8 cellular contexts compared by ENCODE assay signal in genomic region chr3:121545049-121545563, GRCh38. TPM values are rescaled to one million over a fixed set of nuclear protein-coding genes. Genes with fewer than 3 reads are reported as not detected.
A peak's percentile ranks its signal among the peaks of the same experiment; 100 is the strongest.
DNase-seq lines count a peak whose midpoint lies in the region; ATAC-seq and TF ChIP-seq lines count a peak whose summit lies in the region.

No MANE protein-coding gene starts in this region.

- no peaks in the 10 kb centered on the region for H3K4me1 ChIP-seq in cardiac muscle cell (ENCODE audit: low read depth)
- H3K4me1 ChIP-seq in mucosa of stomach (ENCODE audit: control insufficient read depth, insufficient read depth, low read length) = peaks cover 10% of the 10 kb centered on the region

- ATAC-seq in left ventricle myocardium superior (no peak), HG02623 (IDR thresholded peaks at IDR 0.05; ENCODE audit: unreplicated experiment) (no peak)
- ATAC-seq in central memory CD8-positive, alpha-beta T cell (replicated peaks; ENCODE audit: extremely low read depth, poor library complexity, severe bottlenecking) = no peak

- H3K4me3 Mint-ChIP-seq in central memory CD8-positive, alpha-beta T cell = peak overlapping the region; percentile 86

- peak overlapping the region; percentile 45 for H3K9ac ChIP-seq in mucosa of stomach (ENCODE audit: low read length)

- peak overlapping the region; percentile 53 for H3K4me3 ChIP-seq in cardiac muscle cell
- peak overlapping the region; percentile 75 for H3K4me3 ChIP-seq in MG63
- H3K4me3 ChIP-seq in mucosa of stomach (ENCODE audit: low read length) = peak overlapping the region; percentile 47

- H3K9me3 Mint-ChIP-seq in central memory CD8-positive, alpha-beta T cell = no peaks in the 10 kb centered on the region

- H3K27me3 ChIP-seq in cardiac muscle cell = no peaks in the 10 kb centered on the region
- H3K27me3 ChIP-seq in MG63 = no peaks in the 10 kb centered on the region
- no peaks in the 10 kb centered on the region for H3K27me3 ChIP-seq in mucosa of stomach (ENCODE audit: control insufficient read depth, insufficient read depth, low read length)

- intact Hi-C loops in left ventricle myocardium superior (cut with micrococcal nuclease) = loop anchor here (5.0 kb wide), 1 partner anchor 102 kb away; no protein-coding TSS in a partner anchor

- DNase-seq in cardiac muscle cell (ENCODE audit: low read depth in 1 of 2, low spot score in 1 of 2) (peak; percentile 1 to 12), left ventricle myocardium superior (no peak), MG63 (peak; percentile 12), KG1 (lab: John Stamatoyannopoulos, UW) (no peak), NCI-H2081 treated with DMSO at 0.1 percent for 48 hours (lab: John Stamatoyannopoulos, UW) (no peak)
- no peak for DNase-seq in central memory CD8-positive, alpha-beta T cell (ENCODE audit: low spot score in 2 of 2)

- H3K36me3 ChIP-seq in cardiac muscle cell (no peaks in the 10 kb centered on the region), MG63 (peaks cover 36% of the 10 kb centered on the region), mucosa of stomach (ENCODE audit: control insufficient read depth, insufficient read depth, low read length) (no peaks in the 10 kb centered on the region)

- H3K9me3 ChIP-seq in cardiac muscle cell (ENCODE audit: low read depth) = no peaks in the 10 kb centered on the region
- H3K9me3 ChIP-seq in MG63 = no peaks in the 10 kb centered on the region
- no peaks in the 10 kb centered on the region for H3K9me3 ChIP-seq in mucosa of stomach (ENCODE audit: control insufficient read depth, low read length)

- TF ChIP-seq CTCF in cardiac muscle cell (IDR thresholded peaks at IDR 0.05; ENCODE audit: low read depth, low read length) = no peak

- H3K36me3 Mint-ChIP-seq in central memory CD8-positive, alpha-beta T cell (ENCODE audit: insufficient read depth) = peaks cover 10% of the 10 kb centered on the region

- H3K27ac ChIP-seq in cardiac muscle cell = no peak overlapping the region

- H3K4me1 Mint-ChIP-seq in central memory CD8-positive, alpha-beta T cell = peaks cover 19% of the 10 kb centered on the region

- no peak overlapping the region for H3K27ac Mint-ChIP-seq in central memory CD8-positive, alpha-beta T cell (ENCODE audit: low read depth)

- H3K27me3 Mint-ChIP-seq in central memory CD8-positive, alpha-beta T cell = no peaks in the 10 kb centered on the region

RNA-seq across cellular contexts. Expression of gene POLQ, which starts 0.7 kb away (rescaled TPM):
- total RNA-seq in cardiac muscle cell (3.0 and 7.1 TPM in 2 replicates), left ventricle myocardium superior (0.79 TPM)
- polyA plus RNA-seq in cardiac muscle cell = 2.2 and 2.8 TPM in 2 replicates
- 4.2 and 7.4 TPM in 2 replicates for total RNA-seq in MG63 (2014; rRNA removed; shearing (Covaris generic); ENCODE audit: low replicate concordance)

RNA-seq across cellular contexts. Expression of gene ARGFX, which starts 22.6 kb away (rescaled TPM):
- not detected in 2 replicates for total RNA-seq in cardiac muscle cell
- not detected in 2 replicates for polyA plus RNA-seq in cardiac muscle cell
- not detected for total RNA-seq in left ventricle myocardium superior
- total RNA-seq in MG63 (2014; rRNA removed; shearing (Covaris generic); ENCODE audit: low replicate concordance) = not detected in 2 replicates

RNA-seq across cellular contexts. Expression of gene FBXO40, which starts 48.1 kb away (rescaled TPM):
- total RNA-seq in cardiac muscle cell = 7.3 and 18.0 TPM in 2 replicates
- 6.5 and 10.3 TPM in 2 replicates for polyA plus RNA-seq in cardiac muscle cell
- total RNA-seq in left ventricle myocardium superior = 228 TPM
- not detected in 2 replicates for total RNA-seq in MG63 (2014; rRNA removed; shearing (Covaris generic); ENCODE audit: low replicate concordance)

Comparison
In these comparisons a context has a peak if more than half of its experiments do, and no peak if none do; other contexts are left out.
1. DNase-seq: peak in cardiac muscle cell (2 of 2) and MG63 (single experiment); none in left ventricle myocardium superior (single experiment), central memory CD8-positive, alpha-beta T cell (0 of 2), KG1 (single experiment) and NCI-H2081 treated with DMSO at 0.1 percent for 48 hours (single experiment).
2. Peak in every context shown above with its lines, with median percentiles within 50 percentile points of each other: H3K4me3 ChIP-seq.